Comparison of ENCODE assay signal across 30 cellular contexts in the genomic region with DNA sequence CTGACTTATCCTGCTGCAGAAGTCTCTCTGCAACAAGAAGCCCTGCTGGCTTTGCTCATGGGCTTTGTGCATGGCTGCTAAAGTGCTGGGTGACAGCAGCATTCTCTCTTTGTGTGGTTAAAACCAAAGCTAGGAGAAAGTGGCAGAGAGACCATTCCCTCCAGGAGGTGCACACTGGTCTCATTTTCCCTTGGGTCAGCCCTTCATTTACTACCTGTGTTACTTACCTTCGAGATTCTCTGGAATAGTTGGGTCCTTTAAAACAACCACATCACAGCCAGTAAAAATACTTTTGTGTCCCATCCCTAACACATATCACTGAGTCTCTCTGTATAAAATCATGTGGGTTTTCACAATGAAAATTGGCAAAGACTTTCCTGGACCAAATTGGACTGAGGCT.
"Had no signal": no experiment of that assay in that cellular context is flagged by ENCODE, and none has a peak within 500 bp of the region (broad histone marks: within the 10 kb centered on the region; RNA-seq: fewer than 3 reads in every experiment).

No MANE protein-coding gene starts in this region.

- H3K4me3 Mint-ChIP-seq: naive thymus-derived CD8-positive, alpha-beta T cell; nephron progenitor cell; neural crest cell; stimulated activated effector memory CD8-positive, alpha-beta T cell treated with anti-CD3 and anti-CD28 coated beads, Interleukin-12 subunit alpha, Interleukin-12 subunit beta, amount 100 ng/mL, for 72 hours; stimulated activated naive B cell treated with anti-CD40 and anti-IgM and Interleukin-4, amounts not matched to agents 10 μg/mL and 1 μg/mL and 100 μg/mL, for 72 hours; stimulated activated naive CD8-positive, alpha-beta T cell treated with anti-CD3 and anti-CD28 coated beads, Interleukin-15, Interleukin-2, amounts not matched to agents 100 ng/mL and 50 ng/mL, for 24 hours had no signal

- H3K79me2 ChIP-seq: parathyroid adenoma had no signal

- H3K27ac ChIP-seq: neutrophil, ovary, parathyroid adenoma, psoas muscle, right lobe of liver, sigmoid colon, stomach, thoracic aorta, thyroid gland, upper lobe of left lung, vagina had no signal

- H3K9me3 Mint-ChIP-seq: natural killer cell treated with Interleukin-12 subunit alpha and Interleukin-12 subunit beta and Interleukin-15 and Interleukin-18, amount 100 ng/mL, for 72 hours; nephron progenitor cell; stimulated activated naive B cell treated with anti-CD40 and anti-IgM and Interleukin-4, amounts not matched to agents 10 μg/mL and 1 μg/mL and 100 μg/mL, for 72 hours; stimulated activated naive CD8-positive, alpha-beta T cell treated with anti-CD3 and anti-CD28 coated beads, Interleukin-15, Interleukin-2, amounts not matched to agents 100 ng/mL and 50 ng/mL, for 24 hours had no signal

- H3K9me3 ChIP-seq: neutrophil, ovary, psoas muscle, right lobe of liver, sigmoid colon, thoracic aorta, thyroid gland, tibial nerve, upper lobe of left lung, vagina had no signal

- H3K27me3 ChIP-seq: neutrophil, ovary, right lobe of liver, sigmoid colon, stomach, thyroid gland, tibial nerve, upper lobe of left lung, vagina had no signal

- DNase-seq: naive thymus-derived CD8-positive, alpha-beta T cell; nephron progenitor cell; nucleus accumbens; ovary; posterior cingulate gyrus; psoas muscle; right cardiac atrium; right lobe of liver; sigmoid colon; small intestine; stimulated activated CD4-positive, alpha-beta T cell treated with anti-CD3 and anti-CD28 coated beads, Interleukin-15, amount 100 ng/mL, for 24 hours; stimulated activated CD4-positive, alpha-beta T cell treated with anti-CD3 and anti-CD28 coated beads, Interleukin-2, amount 100 ng/mL, for 24 hours; stimulated activated CD4-positive, alpha-beta T cell treated with anti-CD3 and anti-CD28 coated beads, Interleukin-2, amount 100 ng/mL, for 48 hours; stimulated activated CD4-positive, alpha-beta T cell treated with anti-CD3 and anti-CD28 coated beads, Interleukin-4, amount 100 ng/mL, for 24 hours; stimulated activated naive B cell treated with anti-CD40 and anti-IgM and Interleukin-4, amounts not matched to agents 10 μg/mL and 1 μg/mL and 100 μg/mL, for 72 hours; stimulated activated naive CD4-positive, alpha-beta T cell treated with Interleukin-2 at 50 U/mL for 16 hours; stomach; thyroid gland; trophoblast cell; upper lobe of left lung had no signal

- H3K27me3 Mint-ChIP-seq: stimulated activated naive B cell treated with anti-CD40 and anti-IgM and Interleukin-4, amounts not matched to agents 10 μg/mL and 1 μg/mL and 100 μg/mL, for 72 hours; stimulated activated naive CD8-positive, alpha-beta T cell treated with anti-CD3 and anti-CD28 coated beads, Interleukin-15, Interleukin-2, amounts not matched to agents 100 ng/mL and 50 ng/mL, for 24 hours had no signal

- ATAC-seq: naive thymus-derived CD8-positive, alpha-beta T cell; natural killer cell treated with Interleukin-12 subunit alpha and Interleukin-12 subunit beta and Interleukin-15 and Interleukin-18, amount 100 ng/mL, for 72 hours; psoas muscle; right cardiac atrium; right lobe of liver; stimulated activated effector memory CD8-positive, alpha-beta T cell treated with anti-CD3 and anti-CD28 coated beads, Interleukin-12 subunit alpha, Interleukin-12 subunit beta, amount 100 ng/mL, for 72 hours; stimulated activated naive B cell treated with anti-CD40 and anti-IgM and Interleukin-4, amounts not matched to agents 10 μg/mL and 1 μg/mL and 100 μg/mL, for 72 hours had no signal

- H3K36me3 ChIP-seq: neutrophil, ovary, right lobe of liver, sigmoid colon, stomach, thoracic aorta, thyroid gland, tibial nerve, upper lobe of left lung, vagina had no signal

- H3K4me1 ChIP-seq: parathyroid adenoma, psoas muscle, right lobe of liver, sigmoid colon, stomach, thyroid gland, upper lobe of left lung, vagina had no signal

- H2AFZ ChIP-seq: parathyroid adenoma had no signal

- H3K9ac ChIP-seq: parathyroid adenoma had no signal

- H3K4me1 Mint-ChIP-seq: neural crest cell; stimulated activated effector memory CD8-positive, alpha-beta T cell treated with anti-CD3 and anti-CD28 coated beads, Interleukin-12 subunit alpha, Interleukin-12 subunit beta, amount 100 ng/mL, for 72 hours had no signal

- H3K4me3 ChIP-seq: ovary, psoas muscle, right lobe of liver, sigmoid colon, stomach, thoracic aorta, thyroid gland, tibial nerve, upper lobe of left lung, vagina had no signal

- H3K36me3 Mint-ChIP-seq: naive thymus-derived CD8-positive, alpha-beta T cell; stimulated activated effector memory CD8-positive, alpha-beta T cell treated with anti-CD3 and anti-CD28 coated beads, Interleukin-12 subunit alpha, Interleukin-12 subunit beta, amount 100 ng/mL, for 72 hours; stimulated activated naive B cell treated with anti-CD40 and anti-IgM and Interleukin-4, amounts not matched to agents 10 μg/mL and 1 μg/mL and 100 μg/mL, for 72 hours had no signal

- H3K27ac Mint-ChIP-seq: naive thymus-derived CD8-positive, alpha-beta T cell; natural killer cell treated with Interleukin-12 subunit alpha and Interleukin-12 subunit beta and Interleukin-15 and Interleukin-18, amount 100 ng/mL, for 72 hours; nephron progenitor cell; progenitor cell of endocrine pancreas; stimulated activated effector memory CD8-positive, alpha-beta T cell treated with anti-CD3 and anti-CD28 coated beads, Interleukin-12 subunit alpha, Interleukin-12 subunit beta, amount 100 ng/mL, for 72 hours; stimulated activated naive B cell treated with anti-CD40 and anti-IgM and Interleukin-4, amounts not matched to agents 10 μg/mL and 1 μg/mL and 100 μg/mL, for 72 hours; stimulated activated naive CD8-positive, alpha-beta T cell treated with anti-CD3 and anti-CD28 coated beads, Interleukin-15, Interleukin-2, amounts not matched to agents 100 ng/mL and 50 ng/mL, for 24 hours had no signal
